In the genomic region with DNA sequence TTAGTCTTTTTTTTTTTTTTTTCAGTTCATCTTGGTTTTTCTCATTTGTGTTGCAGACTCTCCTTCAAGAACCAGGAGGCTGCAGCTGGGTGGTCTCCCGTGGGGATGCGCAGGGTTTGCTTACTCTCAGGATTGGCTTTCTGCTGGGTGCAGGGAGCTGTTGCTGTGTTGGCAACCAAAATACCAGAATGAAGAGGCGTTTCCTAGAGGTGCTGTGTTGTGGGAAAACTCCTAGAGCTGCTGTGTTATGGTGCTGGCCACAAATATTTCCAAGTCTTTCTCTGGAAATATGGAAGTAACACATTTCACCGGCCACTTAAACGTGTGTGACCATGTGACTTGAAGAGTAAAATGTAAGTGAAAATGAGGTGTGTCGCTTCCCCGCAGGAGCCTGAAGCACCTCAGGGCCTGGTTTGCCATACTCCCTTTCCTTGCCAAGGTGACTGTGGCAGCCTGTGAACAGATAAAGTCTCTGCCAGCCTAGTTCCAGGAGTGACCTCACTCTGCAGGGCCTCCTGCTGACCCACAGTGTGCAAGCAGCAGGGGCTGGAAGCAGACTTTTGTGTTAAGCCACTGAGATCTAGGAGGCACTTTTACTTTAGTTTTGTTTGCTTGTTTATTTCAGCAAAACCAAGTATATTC, we compare ENCODE assay signal across 17 cellular contexts.
"Had no signal": no experiment of that assay in that cellular context is flagged by ENCODE, and none has a peak within 500 bp of the region (broad histone marks: within the 10 kb centered on the region; RNA-seq: fewer than 3 reads in every experiment).

No MANE protein-coding gene starts in this region.

- DNase-seq: activated CD4-positive, alpha-beta T cell treated with anti-CD3 and anti-CD28 coated beads, Interleukin-2, amount 50 U/mL, for 48 hours; activated naive CD8-positive, alpha-beta T cell treated with anti-CD3 and anti-CD28 coated beads, Interleukin-2, amount 10 ng/mL, durations not matched to agents 7 days and 5 days; central memory CD4-positive, alpha-beta T cell; cortex of kidney; effector memory CD4-positive, alpha-beta T cell; gastrocnemius medialis; hippocampal formation; lower lobe of right lung; naive thymus-derived CD8-positive, alpha-beta T cell; stimulated activated CD4-positive, alpha-beta T cell treated with anti-CD3 and anti-CD28 coated beads, Interleukin-4, amount 100 ng/mL, for 4 hours; stimulated activated naive CD8-positive, alpha-beta T cell treated with anti-CD3 and anti-CD28 coated beads, Interleukin-15, amount 100 ng/mL, for 72 hours had no signal

- H3K27me3 Mint-ChIP-seq: activated naive CD8-positive, alpha-beta T cell treated with anti-CD3 and anti-CD28 coated beads, Interleukin-2, amount 10 ng/mL, durations not matched to agents 7 days and 5 days; stimulated activated naive CD8-positive, alpha-beta T cell treated with anti-CD3 and anti-CD28 coated beads, Interleukin-15, amount 100 ng/mL, for 72 hours had no signal

- ATAC-seq: activated CD4-positive, CD25-positive, alpha-beta regulatory T cell treated with anti-CD3 and anti-CD28 coated beads, Interleukin-2, amount 50 U/mL, for 24 hours; lower lobe of right lung; naive thymus-derived CD8-positive, alpha-beta T cell; sciatic nerve; stimulated activated naive CD8-positive, alpha-beta T cell treated with anti-CD3 and anti-CD28 coated beads, Interleukin-15, amount 100 ng/mL, for 72 hours had no signal

- H3K4me3 Mint-ChIP-seq: activated naive CD8-positive, alpha-beta T cell treated with anti-CD3 and anti-CD28 coated beads, Interleukin-2, amount 10 ng/mL, durations not matched to agents 7 days and 5 days; naive thymus-derived CD8-positive, alpha-beta T cell; stimulated activated naive CD8-positive, alpha-beta T cell treated with anti-CD3 and anti-CD28 coated beads, Interleukin-15, amount 100 ng/mL, for 72 hours; T-helper 2 cell treated with Interferon-gamma antibody and Interleukin-4, amounts not matched to agents 5 μg/mL and 100 μg/mL, for 36 hours had no signal

- H3K36me3 ChIP-seq: gastrocnemius medialis, lower lobe of right lung, neutrophil, prostate gland had no signal

- H3K27me3 ChIP-seq: gastrocnemius medialis, neutrophil had no signal

- H3K4me3 ChIP-seq: gastrocnemius medialis, lower lobe of right lung, prostate gland had no signal

- H3K36me3 Mint-ChIP-seq: activated naive CD8-positive, alpha-beta T cell treated with anti-CD3 and anti-CD28 coated beads, Interleukin-2, amount 10 ng/mL, durations not matched to agents 7 days and 5 days had no signal

- H3K4me1 Mint-ChIP-seq: activated naive CD8-positive, alpha-beta T cell treated with anti-CD3 and anti-CD28 coated beads, Interleukin-2, amount 10 ng/mL, durations not matched to agents 7 days and 5 days; stimulated activated naive CD8-positive, alpha-beta T cell treated with anti-CD3 and anti-CD28 coated beads, Interleukin-15, amount 100 ng/mL, for 72 hours had no signal

- H3K9me3 Mint-ChIP-seq: activated naive CD8-positive, alpha-beta T cell treated with anti-CD3 and anti-CD28 coated beads, Interleukin-2, amount 10 ng/mL, durations not matched to agents 7 days and 5 days; T-helper 2 cell treated with Interferon-gamma antibody and Interleukin-4, amounts not matched to agents 5 μg/mL and 100 μg/mL, for 36 hours had no signal

- H3K9me3 ChIP-seq: gastrocnemius medialis, lower lobe of right lung, neutrophil, prostate gland had no signal

- H3K4me1 ChIP-seq: gastrocnemius medialis, lower lobe of right lung, prostate gland had no signal

- H3K27ac Mint-ChIP-seq: activated naive CD8-positive, alpha-beta T cell treated with anti-CD3 and anti-CD28 coated beads, Interleukin-2, amount 10 ng/mL, durations not matched to agents 7 days and 5 days; naive thymus-derived CD8-positive, alpha-beta T cell; stimulated activated naive CD8-positive, alpha-beta T cell treated with anti-CD3 and anti-CD28 coated beads, Interleukin-15, amount 100 ng/mL, for 72 hours; T-helper 2 cell treated with Interferon-gamma antibody and Interleukin-4, amounts not matched to agents 5 μg/mL and 100 μg/mL, for 36 hours had no signal

- H3K27ac ChIP-seq: epithelial cell of prostate, gastrocnemius medialis, lower lobe of right lung, neutrophil, prostate gland had no signal
